In the genomic region with DNA sequence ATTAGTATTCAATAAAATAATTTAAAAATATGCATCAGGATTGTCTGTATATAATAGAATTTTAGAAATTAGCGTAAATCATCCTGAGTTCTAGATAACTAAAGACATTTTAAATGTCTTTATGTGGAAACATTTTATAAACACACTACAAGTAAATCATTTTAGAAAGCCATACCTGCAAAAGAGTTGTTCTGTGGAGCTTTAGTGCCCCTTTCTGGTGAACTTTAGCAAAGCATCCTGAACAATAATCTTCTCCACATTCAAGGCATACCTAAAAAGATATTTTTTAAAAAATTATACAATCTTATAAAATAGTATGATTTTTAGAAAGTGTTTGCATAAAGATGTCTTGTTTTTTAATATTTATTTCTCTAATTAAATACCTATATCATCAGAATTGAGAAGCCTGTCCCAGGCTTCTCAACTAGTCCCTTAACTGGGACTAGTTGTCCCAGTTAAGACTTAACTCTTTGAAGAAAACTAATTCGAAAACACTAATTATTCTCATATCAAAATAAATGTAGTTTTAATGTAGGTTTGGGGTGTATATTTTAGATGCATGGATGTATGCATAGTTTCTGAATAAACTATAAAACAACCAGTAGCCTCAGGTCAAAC, we compare ENCODE assay signal across 9 cellular contexts. TPM values are rescaled to one million over a fixed set of nuclear protein-coding genes. Genes with fewer than 3 reads are reported as not detected.
A peak's percentile ranks its signal among the peaks of the same experiment; 100 is the strongest.
DNase-seq lines count a peak whose midpoint lies in the region; TF ChIP-seq lines count a peak whose summit lies in the region.
"Had no signal": no experiment of that assay in that cellular context is flagged by ENCODE, and none has a peak within 500 bp of the region (broad histone marks: within the 10 kb centered on the region; RNA-seq: fewer than 3 reads in every experiment).

No MANE protein-coding gene starts in this region.

- peak; percentile 20 for DNase-seq in NCI-H510A treated with DMSO at 0.1 percent for 48 hours (lab: John Stamatoyannopoulos, UW)
- no peak for DNase-seq in NCI-H510A (lab: John Stamatoyannopoulos, UW)
- peak; percentile 14 for DNase-seq in NCI-H2196 treated with DMSO at 0.1 percent for 48 hours (lab: John Stamatoyannopoulos, UW; ENCODE audit: unreplicated experiment)
- DNase-seq in cerebellar cortex (ENCODE audit: low spot score), result peak; percentile 15
- peak; percentile 36 for DNase-seq in renal cortical epithelial cell (ENCODE audit: low read depth)
- no peak for DNase-seq in testis
- no peak for DNase-seq in MG63
- no peak for DNase-seq in activated CD4-positive, alpha-beta T cell treated with anti-CD3 and anti-CD28 coated beads, Interleukin-2, amount 50 U/mL, for 4 hours

- TF ChIP-seq POLR2A in testis (IDR thresholded peaks at IDR 0.05), result no peak

- no peak overlapping the region for H3K27ac ChIP-seq in testis

- peak in 1 of 3 experiments; percentile 19 for TF ChIP-seq CTCF in testis (IDR thresholded peaks at IDR 0.05)

- intact Hi-C loops in testis (cut with DNase I; ENCODE audit: low total_unique reads), result no loop called here

- no peaks in the 10 kb centered on the region for H3K4me1 ChIP-seq in testis

- WGBS in testis, 2 donors, result 33 to 50% methylated on average over 2 of the region's 2 CpGs

- H3K4me3 ChIP-seq in testis, result no peak overlapping the region
- H3K4me3 ChIP-seq in MG63, result no peak overlapping the region

- H3K36me3 ChIP-seq in testis (ENCODE audit: low read depth, missing control alignments), result no peaks in the 10 kb centered on the region
- no peaks in the 10 kb centered on the region for H3K36me3 ChIP-seq in MG63

- no peaks in the 10 kb centered on the region for H3K9me3 ChIP-seq in testis
- H3K9me3 ChIP-seq in MG63, result no peaks in the 10 kb centered on the region

- H3K27me3 ChIP-seq in testis (no peaks in the 10 kb centered on the region), MG63 (no peaks in the 10 kb centered on the region)

RNA-seq across cellular contexts. Expression of gene ZBBX, which starts 29.7 kb away (rescaled TPM):
- 1.3 TPM in 1 of 2 replicates, not detected in the other for total RNA-seq in renal cortical epithelial cell
- total RNA-seq in testis, result 10 to 100 TPM; 23.2 to 44.7 TPM
- 45.2 TPM for polyA plus RNA-seq in testis (ENCODE audit: insufficient read depth, low read depth, low replicate concordance)
- not detected in 2 replicates for total RNA-seq in MG63 (2014; rRNA removed; shearing (Covaris generic); ENCODE audit: low replicate concordance)
- total RNA-seq: skeletal muscle tissue had no signal

Comparison
In these comparisons a context has a peak if more than half of its experiments do, and no peak if none do; other contexts are left out.
1. DNase-seq: peak in NCI-H510A treated with DMSO at 0.1 percent for 48 hours (single experiment), NCI-H2196 treated with DMSO at 0.1 percent for 48 hours (single experiment), cerebellar cortex (single experiment) and renal cortical epithelial cell (single experiment); none in NCI-H510A (single experiment), testis (single experiment), MG63 (single experiment) and activated CD4-positive, alpha-beta T cell treated with anti-CD3 and anti-CD28 coated beads, Interleukin-2, amount 50 U/mL, for 4 hours (0 of 2).
2. RNA of gene ZBBX, which starts 29.7 kb away (total RNA-seq): 23.2 to 44.7 TPM in testis; 1.3 TPM in renal cortical epithelial cell and not detected in MG63; every median in the first group is over 10 times any median in the second.